In genomic region chr14:70180718-70181117, GRCh38 we compare ENCODE assay signal across 24 cellular contexts. TPM values are rescaled to one million over a fixed set of nuclear protein-coding genes. Genes with fewer than 3 reads are reported as not detected.
DNase-seq lines count a peak whose midpoint lies in the region; ATAC-seq, FAIRE-seq and TF ChIP-seq lines count a peak whose summit lies in the region.
"Had no signal": no experiment of that assay in that cellular context is flagged by ENCODE, and none has a peak within 500 bp of the region (broad histone marks: within the 10 kb centered on the region; RNA-seq: fewer than 3 reads in every experiment).

No MANE protein-coding gene starts in this region.

- no peak overlapping the region for H3K27ac Mint-ChIP-seq in T-helper 17 cell
- H3K27ac Mint-ChIP-seq: CD14-positive monocyte; CD4-positive, alpha-beta memory T cell; CD4-positive, CD25-positive, alpha-beta regulatory T cell; CD8-positive, alpha-beta memory T cell had no signal

- no peak overlapping the region for H3K4me3 Mint-ChIP-seq in T-helper 17 cell
- H3K4me3 Mint-ChIP-seq: CD14-positive monocyte; CD4-positive, alpha-beta memory T cell; CD4-positive, CD25-positive, alpha-beta regulatory T cell; CD8-positive, alpha-beta memory T cell had no signal

- TF ChIP-seq CTCF in gastrocnemius medialis (IDR thresholded peaks at IDR 0.05 in 4 of 5, conservative IDR thresholded peaks at IDR 0.05 in 1 of 5): no peak
- TF ChIP-seq CTCF in left lung (IDR thresholded peaks at IDR 0.05): no peak

- TF ChIP-seq POLR2A in gastrocnemius medialis (IDR thresholded peaks at IDR 0.05): no peak

- H3K27me3 Mint-ChIP-seq in T-helper 17 cell: peaks cover 8% of the 10 kb centered on the region

- H3K4me1 ChIP-seq in gastrocnemius medialis (peaks cover 44 to 55% of the 10 kb centered on the region in 2 donors), left lung (no peaks in the 10 kb centered on the region)
- H3K4me1 ChIP-seq: BE2C, BLaER1 had no signal

- H3K27me3 ChIP-seq in gastrocnemius medialis: no peaks in the 10 kb centered on the region
- peaks cover 0 to 13% of the 10 kb centered on the region in 2 donors for H3K27me3 ChIP-seq in left lung
- H3K27me3 ChIP-seq: BLaER1 had no signal

- H3K4me1 Mint-ChIP-seq in T-helper 17 cell: no peaks in the 10 kb centered on the region
- H3K4me1 Mint-ChIP-seq: CD14-positive monocyte; CD4-positive, alpha-beta memory T cell; CD4-positive, CD25-positive, alpha-beta regulatory T cell; CD8-positive, alpha-beta memory T cell had no signal

- H3K36me3 Mint-ChIP-seq in T-helper 17 cell (ENCODE audit: low read depth): no peaks in the 10 kb centered on the region
- H3K36me3 Mint-ChIP-seq: CD14-positive monocyte; CD4-positive, alpha-beta memory T cell; CD4-positive, CD25-positive, alpha-beta regulatory T cell; CD8-positive, alpha-beta memory T cell had no signal

- DNase-seq in HTR-8/SVneo (ENCODE audit: insufficient read length, low spot score): no peak
- DNase-seq in myocyte (ENCODE audit: low read depth): peak; percentile 54
- DNase-seq in gastrocnemius medialis: no peak
- DNase-seq in DMS153 treated with DMSO at 0.1 percent for 48 hours (lab: John Stamatoyannopoulos, UW; ENCODE audit: unreplicated experiment): no peak
- DNase-seq in left lung: no peak
- no peak for DNase-seq in T-helper 17 cell
- DNase-seq: 8988T; ACHN; BE2C; C1 segment of cervical spinal cord; CD4-positive, alpha-beta memory T cell; CD4-positive, CD25-positive, alpha-beta regulatory T cell; CD8-positive, alpha-beta memory T cell; COR-L47; DMS 273 treated with DMSO at 0.1 percent for 48 hours; DMS153; DMS79 treated with DMSO at 0.1 percent for 48 hours; GF-D8 had no signal

- no peak overlapping the region for H3K4me3 ChIP-seq in gastrocnemius medialis
- H3K4me3 ChIP-seq in left lung: no peak overlapping the region
- H3K4me3 ChIP-seq: BLaER1 had no signal

- intact Hi-C loops in gastrocnemius medialis (cut with DNase I; ENCODE audit: low total_unique reads) (loop anchor here (10.0 kb wide), 1 partner anchor 546 kb away; no protein-coding TSS in a partner anchor), left lung (cut with DNase I) (no loop called here)

- in situ Hi-C loops in gastrocnemius medialis (cut with MboI; ENCODE audit: low sequenced_read_pairs in 4 of 4): no loop called here

- H3K36me3 ChIP-seq in gastrocnemius medialis (no peaks in the 10 kb centered on the region), left lung (no peaks in the 10 kb centered on the region)
- H3K36me3 ChIP-seq: BE2C, BLaER1 had no signal

- H3K27ac ChIP-seq in gastrocnemius medialis: peak overlapping the region in 3 of 4 donors; percentile 20 to 35 (median 33)
- no peak overlapping the region for H3K27ac ChIP-seq in left lung
- H3K27ac ChIP-seq: BLaER1 had no signal

- peak; percentile 18 to 38 for ATAC-seq in gastrocnemius medialis
- ATAC-seq in left lung: no peak
- ATAC-seq in T-helper 17 cell: no peak

- FAIRE-seq in HTR-8/SVneo (lab: Jason Lieb, UNC): peak; percentile 28
- FAIRE-seq: A204.1, G401.6 had no signal

- H3K9me3 ChIP-seq in gastrocnemius medialis (no peaks in the 10 kb centered on the region), left lung (no peaks in the 10 kb centered on the region), T-helper 17 cell (ENCODE audit: control insufficient read depth, low read length, poor library complexity, severe bottlenecking) (no peaks in the 10 kb centered on the region)
- H3K9me3 ChIP-seq: BE2C, BLaER1 had no signal

RNA-seq across cellular contexts. Expression of gene SLC8A3, which starts 8.0 kb away (rescaled TPM):
- 25.2 and 30.1 TPM in 2 replicates for total RNA-seq in myocyte
- 9.5 TPM for polyA plus RNA-seq in myocyte (2012)
- total RNA-seq in gastrocnemius medialis: 10 to 100 TPM in 3 of 4 donors, 1 to 10 TPM in 1; 8.5 to 14.1 (median 12.6) TPM
- total RNA-seq in left lung: under 1 TPM; 0.44 to 0.60 TPM
- total RNA-seq in T-helper 17 cell: 1 to 10 TPM in 1 of 2 donors, under 1 TPM in 1; 0.20 to 2.2 TPM
- total RNA-seq: A673; CD4-positive, alpha-beta memory T cell had no signal
- polyA plus RNA-seq: AG04450; CD14-positive monocyte; CD4-positive, alpha-beta memory T cell; CD4-positive, CD25-positive, alpha-beta regulatory T cell; CD8-positive, alpha-beta memory T cell had no signal

Comparison
In these comparisons a context has a peak if more than half of its experiments do, and no peak if none do; other contexts are left out.
1. ATAC-seq: peak in gastrocnemius medialis (2 of 2); none in left lung (single experiment) and T-helper 17 cell (single experiment).
2. H3K27ac ChIP-seq: peak in gastrocnemius medialis (3 of 4); none in left lung (0 of 2).